30 cellular contexts compared by ENCODE assay signal in the genomic region with DNA sequence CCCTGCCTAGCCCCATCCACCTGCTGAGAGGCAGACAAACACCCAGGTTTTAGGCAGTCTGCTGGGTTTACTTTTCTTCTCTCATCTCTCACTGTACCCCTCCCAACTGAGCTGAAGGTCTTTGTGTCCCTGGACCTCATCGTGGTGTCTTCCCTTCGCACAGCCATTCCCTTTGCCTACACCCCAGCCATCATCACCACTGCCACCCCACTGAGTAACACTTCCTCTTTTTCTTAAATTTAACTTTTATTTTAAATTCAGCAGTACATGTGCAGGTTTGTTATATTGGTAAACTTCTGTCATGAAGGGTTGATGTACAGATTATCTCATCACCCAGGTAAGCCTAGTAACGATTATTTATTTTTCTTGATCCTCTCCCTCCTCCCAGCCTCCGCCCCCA.
"Had no signal": no experiment of that assay in that cellular context is flagged by ENCODE, and none has a peak within 500 bp of the region (broad histone marks: within the 10 kb centered on the region; RNA-seq: fewer than 3 reads in every experiment).

No MANE protein-coding gene starts in this region.

- H3K36me3 ChIP-seq: brain microvascular endothelial cell, gastrocnemius medialis, heart right ventricle had no signal

- H3K27me3 ChIP-seq: brain microvascular endothelial cell, dorsolateral prefrontal cortex, foreskin keratinocyte, gastrocnemius medialis, heart right ventricle had no signal

- H3K27ac ChIP-seq: brain microvascular endothelial cell, coronary artery, dorsolateral prefrontal cortex, foreskin keratinocyte, gastrocnemius medialis, heart right ventricle had no signal

- H3K4me1 ChIP-seq: foreskin keratinocyte, gastrocnemius medialis, heart right ventricle had no signal

- ATAC-seq: activated CD4-positive, alpha-beta T cell treated with anti-CD3 and anti-CD28 coated beads for 36 hours; activated naive CD4-positive, alpha-beta T cell treated with anti-CD3 and anti-CD28 coated beads, Interleukin-2, amount 50 U/mL, for 72 hours; activated T-cell treated with anti-CD3 and anti-CD28 coated beads, Interleukin-2, amount 50 U/mL, for 72 hours; esophagus mucosa; foreskin keratinocyte; gastrocnemius medialis; heart right ventricle had no signal

- FAIRE-seq: astrocyte, bronchial epithelial cell had no signal

- H3K4me3 ChIP-seq: coronary artery, dorsolateral prefrontal cortex, gastrocnemius medialis, heart right ventricle had no signal

- DNase-seq: activated CD4-positive, alpha-beta memory T cell treated with anti-CD3 and anti-CD28 coated beads, Interleukin-2, amount 10 ng/mL, durations not matched to agents 7 days and 5 days; activated CD4-positive, alpha-beta T cell treated with anti-CD3 and anti-CD28 coated beads for 36 hours; activated CD4-positive, alpha-beta T cell treated with anti-CD3 and anti-CD28 coated beads, Interleukin-2, amount 10 ng/mL, durations not matched to agents 24 days and 14 days; activated CD4-positive, alpha-beta T cell treated with anti-CD3 and anti-CD28 coated beads, Interleukin-2, amount 50 U/mL, for 4 hours; activated CD4-positive, CD25-positive, alpha-beta regulatory T cell; activated CD4-positive, CD25-positive, alpha-beta regulatory T cell treated with anti-CD3 and anti-CD28 coated beads, Interleukin-2, amount 50 U/mL, for 72 hours; activated CD8-positive, alpha-beta memory T cell treated with anti-CD3 and anti-CD28 coated beads, Interleukin-2, amount 50 U/mL, for 48 hours; activated gamma-delta T cell; activated naive CD4-positive, alpha-beta T cell; activated naive CD4-positive, alpha-beta T cell treated with anti-CD3 and anti-CD28 coated beads, Interleukin-2, amount 10 ng/mL, durations not matched to agents 7 days and 5 days; activated naive CD8-positive, alpha-beta T cell treated with anti-CD3 and anti-CD28 coated beads, Interleukin-2, amount 10 ng/mL, durations not matched to agents 7 days and 5 days; activated T-cell treated with anti-CD3 and anti-CD28 coated beads for 4 hours; activated T-cell treated with anti-CD3 and anti-CD28 coated beads, Interleukin-2, amount 50 U/mL, for 24 hours; activated T-cell treated with anti-CD3 and anti-CD28 coated beads, Interleukin-2, amount 50 U/mL, for 72 hours; amniotic stem cell; anterior cingulate cortex; brain microvascular endothelial cell; dorsolateral prefrontal cortex; effector memory CD4-positive, alpha-beta T cell; endodermal cell; foreskin keratinocyte; gastrocnemius medialis; heart right ventricle; T-helper 1 cell; T-helper 2 cell had no signal

- H3K9me3 ChIP-seq: gastrocnemius medialis, heart right ventricle had no signal
